1 cellular context compared by ENCODE assay signal in the genomic region with DNA sequence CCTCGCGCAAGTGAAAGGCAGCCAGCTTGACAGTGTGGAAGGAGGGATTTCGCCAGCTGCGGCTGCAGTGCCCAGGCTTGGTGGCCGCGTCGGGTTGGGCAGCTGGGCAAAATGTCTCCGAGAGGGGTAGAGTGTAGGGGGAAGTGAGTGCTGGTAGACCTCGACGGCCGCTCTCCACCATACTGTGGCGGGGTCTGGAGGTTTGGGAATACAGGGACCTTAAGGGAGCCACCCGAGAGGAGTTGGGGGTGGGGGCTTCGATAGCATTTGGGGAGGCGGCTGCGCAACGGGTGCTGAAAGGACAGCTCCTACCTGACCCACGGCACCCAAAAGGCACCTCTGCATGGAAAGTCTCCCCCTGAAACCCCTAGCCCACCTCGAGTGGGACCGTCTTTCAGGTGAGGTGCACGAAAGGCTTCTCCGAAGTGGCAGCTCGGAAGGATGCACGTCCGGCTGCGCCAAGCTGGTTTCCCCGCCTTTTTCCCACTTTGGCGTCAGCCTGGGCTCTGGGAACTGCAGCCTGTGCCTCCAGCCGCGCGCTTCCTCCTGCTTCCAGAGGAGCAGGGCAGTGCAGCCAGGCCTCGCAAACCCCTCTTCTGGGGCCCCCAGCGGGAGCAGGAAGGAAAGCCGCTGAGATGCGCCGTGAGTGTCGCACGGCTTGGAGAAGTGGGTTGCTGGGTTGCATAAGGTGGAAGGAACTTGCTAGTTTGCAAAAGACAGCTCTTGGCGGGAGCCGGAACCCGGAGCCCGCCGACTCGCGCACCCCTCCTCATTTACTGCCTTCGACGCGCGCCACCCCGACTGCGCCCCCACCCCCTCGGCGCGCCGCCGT.
TF ChIP-seq lines count a peak whose summit lies in the region.

No MANE protein-coding gene starts in this region.

TF ChIP-seq in SK-N-SH, 30 proteins besides CTCF, POLR2A, EP300 and RAD21 (continued from another document):
- TF ChIP-seq ZBTB33 (IDR thresholded peaks at IDR 0.05; ENCODE audit: borderline replicate concordance, low read depth) (no peak), USF1 (IDR thresholded peaks at IDR 0.05; ENCODE audit: borderline replicate concordance, low read depth) (no peak)
